In the genomic region with DNA sequence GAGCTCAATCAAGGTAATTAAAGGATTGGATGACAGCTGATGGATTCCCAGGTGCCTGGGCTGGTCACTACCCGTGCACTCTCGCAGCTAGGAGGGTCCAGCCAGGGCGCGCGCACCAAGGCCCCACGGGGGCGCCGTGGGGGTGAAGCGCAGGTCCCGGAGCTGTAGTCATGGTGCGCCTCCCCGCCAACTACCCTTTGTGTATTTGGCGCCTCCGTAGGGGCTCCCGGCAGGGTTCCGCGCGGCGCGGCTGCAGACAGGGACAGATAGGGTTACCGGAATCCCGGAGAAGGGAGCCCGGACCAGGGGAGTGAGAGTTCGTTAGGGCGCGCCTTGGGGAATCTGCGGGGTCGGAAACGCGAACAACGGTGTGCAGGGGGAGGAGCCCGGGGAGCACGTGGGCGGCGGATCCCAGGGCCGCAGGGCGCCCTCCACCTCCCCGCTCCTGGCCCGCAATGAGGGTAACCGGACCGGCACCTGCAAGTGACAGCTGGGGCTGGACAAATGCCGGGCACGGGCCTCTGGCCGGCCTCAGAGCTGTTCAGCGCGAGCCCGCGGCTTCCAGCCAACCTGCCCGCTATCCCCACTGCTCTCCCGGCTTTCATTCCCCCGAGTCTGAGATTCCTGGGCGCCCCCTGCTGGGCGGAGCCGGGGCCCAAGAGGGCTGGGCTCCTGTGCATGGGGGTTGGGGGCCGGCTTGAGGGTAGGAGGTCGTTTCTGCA, we compare ENCODE assay signal across 8 cellular contexts. TPM values are rescaled to one million over a fixed set of nuclear protein-coding genes. Genes with fewer than 3 reads are reported as not detected.
DNase-seq lines count a peak whose midpoint lies in the region; ATAC-seq and TF ChIP-seq lines count a peak whose summit lies in the region.

No MANE protein-coding gene starts in this region.

- H3K4me1 ChIP-seq in Karpas-422 (ENCODE audit: low read length) = peaks cover 11% of the 10 kb centered on the region
- peaks cover 3 to 15% of the 10 kb centered on the region in 2 donors for H3K4me1 ChIP-seq in thoracic aorta (ENCODE audit: control insufficient read depth in 1 of 2, low read depth in 2 of 2)

- TF ChIP-seq CTCF in glutamatergic neuron (IDR thresholded peaks at IDR 0.05; ENCODE audit: partially characterized antibody, unreplicated experiment) (peak; percentile 89), osteocyte (IDR thresholded peaks at IDR 0.05) (peak; percentile 89), thoracic aorta (IDR thresholded peaks at IDR 0.05) (peak; percentile 78)

- H3K4me2 ChIP-seq in Karpas-422 (ENCODE audit: low read depth, low read length, poor library complexity, severe bottlenecking) = peak overlapping the region; percentile 95

- peak overlapping the region; percentile 86 to 92 for H3K27ac Mint-ChIP-seq in activated naive CD4-positive, alpha-beta T cell treated with anti-CD3 and anti-CD28 coated beads, Interleukin-2, amount 50 U/mL, for 72 hours
- peak overlapping the region; percentile 72 for H3K27ac Mint-ChIP-seq in glutamatergic neuron (ENCODE audit: unreplicated experiment)
- H3K27ac Mint-ChIP-seq in osteocyte (ENCODE audit: unreplicated experiment) = peak overlapping the region; percentile 66

- H3K36me3 ChIP-seq in Karpas-422 (ENCODE audit: insufficient read depth, low read length) (no peaks in the 10 kb centered on the region), SK-N-MC (ENCODE audit: insufficient read depth, low read length) (no peaks in the 10 kb centered on the region; the same call in 1 of the 2 replicates), thoracic aorta (no peaks in the 10 kb centered on the region)

- peak overlapping the region; percentile 73 for H3K9ac ChIP-seq in Karpas-422 (ENCODE audit: low read length)
- H3K9ac ChIP-seq in SK-N-MC (ENCODE audit: insufficient read length) = peak overlapping the region; percentile 81

- DNase-seq in NCI-H187 (lab: John Stamatoyannopoulos, UW) (peak; percentile 7 to 35), NCI-H187 treated with DMSO at 0.1 percent for 48 hours (lab: John Stamatoyannopoulos, UW) (no peak), Karpas-422 (peak; percentile 88), SK-N-MC (ENCODE audit: low read depth, low spot score) (no peak), glutamatergic neuron (peak; percentile 88), osteocyte (ENCODE audit: extremely low spot score, unreplicated experiment) (peak; percentile 93), thoracic aorta (ENCODE audit: low spot score) (peak; percentile 31)
- peak; percentile 84 to 87 for DNase-seq in activated naive CD4-positive, alpha-beta T cell treated with anti-CD3 and anti-CD28 coated beads, Interleukin-2, amount 50 U/mL, for 72 hours (ENCODE audit: low spot score in 2 of 2)

- H3K4me3 Mint-ChIP-seq in glutamatergic neuron (ENCODE audit: unreplicated experiment) (peak overlapping the region; percentile 85), osteocyte (ENCODE audit: unreplicated experiment) (peak overlapping the region; percentile 84)

- peaks cover 3% of the 10 kb centered on the region for H3K4me1 Mint-ChIP-seq in glutamatergic neuron (ENCODE audit: low read depth, unreplicated experiment)
- peaks cover 12% of the 10 kb centered on the region for H3K4me1 Mint-ChIP-seq in osteocyte (ENCODE audit: unreplicated experiment)

- H3K9me3 Mint-ChIP-seq in activated naive CD4-positive, alpha-beta T cell treated with anti-CD3 and anti-CD28 coated beads, Interleukin-2, amount 50 U/mL, for 72 hours = no peaks in the 10 kb centered on the region
- peaks cover 1% of the 10 kb centered on the region for H3K9me3 Mint-ChIP-seq in glutamatergic neuron (ENCODE audit: unreplicated experiment)
- H3K9me3 Mint-ChIP-seq in osteocyte (ENCODE audit: unreplicated experiment) = no peaks in the 10 kb centered on the region

- H3K9me2 ChIP-seq in Karpas-422 (replicated peaks; ENCODE audit: insufficient read depth, low read length) = no peaks in the 10 kb centered on the region

- H3K9me3 ChIP-seq in Karpas-422 (ENCODE audit: low read length) (no peaks in the 10 kb centered on the region), SK-N-MC (ENCODE audit: low read depth, low read length) (no peaks in the 10 kb centered on the region), thoracic aorta (no peaks in the 10 kb centered on the region)

- ATAC-seq in activated naive CD4-positive, alpha-beta T cell treated with anti-CD3 and anti-CD28 coated beads, Interleukin-2, amount 50 U/mL, for 72 hours = peak; percentile 82 to 85
- ATAC-seq in thoracic aorta (ENCODE audit: insufficient number of reproducible peaks, low FRiP score, low read depth) = peak; percentile 16

- H3K79me2 ChIP-seq in Karpas-422 (ENCODE audit: low read length) = no peaks in the 10 kb centered on the region

- H4K20me1 ChIP-seq in Karpas-422 (ENCODE audit: insufficient read depth, low read depth, low read length) = no peaks in the 10 kb centered on the region

- H3K27ac ChIP-seq in Karpas-422 (ENCODE audit: low read length) (no peak overlapping the region), SK-N-MC (peak overlapping the region; percentile 74), thoracic aorta (no peak overlapping the region)

- H3K36me3 Mint-ChIP-seq in activated naive CD4-positive, alpha-beta T cell treated with anti-CD3 and anti-CD28 coated beads, Interleukin-2, amount 50 U/mL, for 72 hours = no peaks in the 10 kb centered on the region
- no peaks in the 10 kb centered on the region for H3K36me3 Mint-ChIP-seq in glutamatergic neuron (ENCODE audit: unreplicated experiment)
- no peaks in the 10 kb centered on the region for H3K36me3 Mint-ChIP-seq in osteocyte (ENCODE audit: unreplicated experiment)

- H3K27me3 ChIP-seq in Karpas-422 (ENCODE audit: low read length) (no peaks in the 10 kb centered on the region), thoracic aorta (replicated peaks; ENCODE audit: insufficient read depth) (no peaks in the 10 kb centered on the region)

- peaks cover 2% of the 10 kb centered on the region for H3K27me3 Mint-ChIP-seq in glutamatergic neuron (ENCODE audit: unreplicated experiment)
- no peaks in the 10 kb centered on the region for H3K27me3 Mint-ChIP-seq in osteocyte (ENCODE audit: unreplicated experiment)

- H2AFZ ChIP-seq in Karpas-422 (ENCODE audit: low read length) = peak overlapping the region; percentile 93

- peak overlapping the region; percentile 77 for H3K4me3 ChIP-seq in Karpas-422 (ENCODE audit: low read length)
- peak overlapping the region; percentile 84 for H3K4me3 ChIP-seq in SK-N-MC
- H3K4me3 ChIP-seq in thoracic aorta = peak overlapping the region; percentile 76

RNA-seq across cellular contexts. Expression of gene PRAM1, which starts 3.4 kb away (rescaled TPM):
- total RNA-seq in Karpas-422 (2014; rRNA removed; shearing (Covaris generic); ENCODE audit: low replicate concordance) = not detected in 2 replicates
- total RNA-seq in activated naive CD4-positive, alpha-beta T cell treated with anti-CD3 and anti-CD28 coated beads, Interleukin-2, amount 50 U/mL, for 72 hours = 1 to 10 TPM; 1.4 to 2.9 TPM
- total RNA-seq in glutamatergic neuron (ENCODE audit: unreplicated experiment) = 0.49 TPM
- 0.24 and 0.42 TPM in 2 replicates for total RNA-seq in osteocyte
- total RNA-seq in thoracic aorta = 1 to 10 TPM in 1 of 2 donors, under 1 TPM in 1; 0.28 to 1.2 TPM

RNA-seq across cellular contexts. Expression of gene ZNF414, which starts 8.1 kb away (rescaled TPM):
- total RNA-seq in Karpas-422 (2014; rRNA removed; shearing (Covaris generic); ENCODE audit: low replicate concordance) = 3.8 and 11.8 TPM in 2 replicates
- 10 to 100 TPM; 24.6 to 28.0 TPM for total RNA-seq in activated naive CD4-positive, alpha-beta T cell treated with anti-CD3 and anti-CD28 coated beads, Interleukin-2, amount 50 U/mL, for 72 hours
- total RNA-seq in glutamatergic neuron (ENCODE audit: unreplicated experiment) (27.2 TPM), osteocyte (23.9 and 29.9 TPM in 2 replicates), thoracic aorta (10 to 100 TPM in 1 of 2 donors, 1 to 10 TPM in 1; 6.5 to 10.6 TPM)

Comparison
In these comparisons a context has a peak if more than half of its experiments do, and no peak if none do; other contexts are left out.
1. DNase-seq: peak in NCI-H187 (2 of 2), Karpas-422 (single experiment), activated naive CD4-positive, alpha-beta T cell treated with anti-CD3 and anti-CD28 coated beads, Interleukin-2, amount 50 U/mL, for 72 hours (2 of 2), glutamatergic neuron (single experiment), osteocyte (single experiment) and thoracic aorta (single experiment); none in NCI-H187 treated with DMSO at 0.1 percent for 48 hours (single experiment) and SK-N-MC (single experiment).
2. Peak in every context shown above with its lines, with median percentiles within 50 percentile points of each other: H3K4me3 ChIP-seq, H3K27ac Mint-ChIP-seq and CTCF ChIP-seq.